11 cellular contexts compared by ENCODE assay signal in the genomic region with DNA sequence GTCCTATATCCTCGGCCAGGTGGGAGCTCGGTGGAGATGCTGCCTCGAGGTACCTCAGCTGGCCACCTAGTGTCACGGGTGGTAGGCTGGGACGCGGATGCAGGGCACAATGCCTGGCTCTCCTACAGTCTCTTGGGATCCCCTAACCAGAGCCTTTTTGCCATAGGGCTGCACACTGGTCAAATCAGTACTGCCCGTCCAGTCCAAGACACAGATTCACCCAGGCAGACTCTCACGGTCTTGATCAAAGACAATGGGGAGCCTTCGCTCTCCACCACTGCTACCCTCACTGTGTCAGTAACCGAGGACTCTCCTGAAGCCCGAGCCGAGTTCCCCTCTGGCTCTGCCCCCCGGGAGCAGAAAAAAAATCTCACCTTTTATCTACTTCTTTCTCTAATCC. TPM values are rescaled to one million over a fixed set of nuclear protein-coding genes. Genes with fewer than 3 reads are reported as not detected.
DNase-seq lines count a peak whose midpoint lies in the region; ATAC-seq and TF ChIP-seq lines count a peak whose summit lies in the region.
"Had no signal": no experiment of that assay in that cellular context is flagged by ENCODE, and none has a peak within 500 bp of the region (broad histone marks: within the 10 kb centered on the region; RNA-seq: fewer than 3 reads in every experiment).

No MANE protein-coding gene starts in this region.

- WGBS in heart right ventricle, 2 donors: 63 to 64% methylated on average over 13 of the region's 13 CpGs

- H3K9me3 ChIP-seq in heart right ventricle: no peaks in the 10 kb centered on the region
- no peaks in the 10 kb centered on the region for H3K9me3 ChIP-seq in muscle layer of duodenum (ENCODE audit: control insufficient read depth in 1 of 2, low read length in 2 of 2)
- H3K9me3 ChIP-seq in upper lobe of right lung: no peaks in the 10 kb centered on the region
- H3K9me3 ChIP-seq: SJSA1 had no signal

- H3K27me3 ChIP-seq in heart right ventricle: peaks cover 0 to 51% (median 0%) of the 10 kb centered on the region in 7 donors
- no peaks in the 10 kb centered on the region for H3K27me3 ChIP-seq in muscle layer of duodenum (ENCODE audit: low read depth, low read length)
- peaks cover 6% of the 10 kb centered on the region for H3K27me3 ChIP-seq in upper lobe of right lung
- H3K27me3 ChIP-seq: SJSA1 had no signal

- H3K27ac ChIP-seq in heart right ventricle (peak overlapping the region in 1 of 10 donors; percentile 2), muscle layer of duodenum (ENCODE audit: low read length) (no peak overlapping the region), upper lobe of right lung (peak overlapping the region; percentile 81)
- H3K27ac ChIP-seq: SJSA1 had no signal

- ATAC-seq in heart right ventricle (no peak), upper lobe of right lung (no peak), HG03280 (IDR thresholded peaks at IDR 0.05; ENCODE audit: unreplicated experiment) (no peak)
- ATAC-seq in central memory CD8-positive, alpha-beta T cell (replicated peaks; ENCODE audit: extremely low read depth, poor library complexity, severe bottlenecking): no peak

- no peaks in the 10 kb centered on the region for H3K9me3 Mint-ChIP-seq in central memory CD8-positive, alpha-beta T cell

- peak overlapping the region in 9 of 10 donors; percentile 51 to 80 (median 61) for H3K4me3 ChIP-seq in heart right ventricle
- H3K4me3 ChIP-seq in muscle layer of duodenum (ENCODE audit: low read depth in 1 of 2, low read length in 2 of 2): peak overlapping the region; percentile 66 to 94
- H3K4me3 ChIP-seq in upper lobe of right lung: peak overlapping the region; percentile 64
- H3K4me3 ChIP-seq: SJSA1 had no signal

- DNase-seq in heart right ventricle (no peak), cardiac septum (ENCODE audit: low spot score) (no peak), upper lobe of right lung (no peak), NCI-H82 treated with DMSO at 0.1 percent for 48 hours (lab: John Stamatoyannopoulos, UW; ENCODE audit: unreplicated experiment) (no peak)
- no peak for DNase-seq in central memory CD8-positive, alpha-beta T cell (ENCODE audit: low spot score in 2 of 2)
- no peak for DNase-seq in activated T-cell treated with anti-CD3 and anti-CD28 coated beads, Interleukin-2, amount 50 U/mL, for 1 hour
- DNase-seq: amygdala, NCI-H2227 treated with DMSO at 0.1 percent for 48 hours had no signal

- no peaks in the 10 kb centered on the region for H3K36me3 Mint-ChIP-seq in central memory CD8-positive, alpha-beta T cell (ENCODE audit: insufficient read depth)

- H3K36me3 ChIP-seq in heart right ventricle (peaks cover 0 to 14% (median 0%) of the 10 kb centered on the region in 9 donors), muscle layer of duodenum (ENCODE audit: control insufficient read depth in 1 of 2, insufficient read depth in 2 of 2, low read length in 2 of 2) (no peaks in the 10 kb centered on the region), upper lobe of right lung (no peaks in the 10 kb centered on the region)

- H3K4me1 ChIP-seq in heart right ventricle (peaks cover 7 to 73% (median 52%) of the 10 kb centered on the region in 9 donors), muscle layer of duodenum (ENCODE audit: control insufficient read depth in 1 of 2, insufficient read depth in 2 of 2, low read length in 2 of 2) (peaks cover 5 to 38% of the 10 kb centered on the region in 2 donors), upper lobe of right lung (peaks cover 28% of the 10 kb centered on the region)

- no peak overlapping the region for H3K27ac Mint-ChIP-seq in central memory CD8-positive, alpha-beta T cell (ENCODE audit: low read depth)

- TF ChIP-seq CTCF in heart right ventricle (IDR thresholded peaks at IDR 0.05) (no peak), upper lobe of right lung (IDR thresholded peaks at IDR 0.05) (no peak)

- H3K27me3 Mint-ChIP-seq in central memory CD8-positive, alpha-beta T cell: peaks cover 82% of the 10 kb centered on the region

- intact Hi-C loops in heart right ventricle (cut with DNase I): loop anchor here in 8 of 10 donors (2.0 to 5.0 kb wide), 5 partner anchors 34 to 83 kb away; no protein-coding TSS in a partner anchor
- intact Hi-C loops in cardiac septum (cut with DNase I): loop anchor here (1.0 to 5.0 kb wide), 4 partner anchors 35 to 79 kb away; no protein-coding TSS in a partner anchor
- intact Hi-C loops in upper lobe of right lung (cut with DNase I): no loop called here

- H3K4me3 Mint-ChIP-seq in central memory CD8-positive, alpha-beta T cell: peak overlapping the region; percentile 50

- H3K4me1 Mint-ChIP-seq in central memory CD8-positive, alpha-beta T cell: peaks cover 21% of the 10 kb centered on the region

RNA-seq across cellular contexts. Expression of gene PCDHGC3, which starts 2.0 kb away (rescaled TPM):
- total RNA-seq in heart right ventricle (10 to 100 TPM; 12.8 to 19.5 (median 15.9) TPM), cardiac septum (16.9 TPM), upper lobe of right lung (109 TPM)
- polyA plus RNA-seq in heart right ventricle: 10 to 100 TPM; 43.4 to 48.6 TPM

RNA-seq across cellular contexts. Expression of gene PCDHGC4, which starts 7.0 kb away (rescaled TPM):
- 1 to 10 TPM; 1.7 to 4.3 (median 3.1) TPM for total RNA-seq in heart right ventricle
- 1 to 10 TPM in 1 of 2 donors, under 1 TPM in 1; 0.12 to 5.0 TPM for polyA plus RNA-seq in heart right ventricle
- total RNA-seq in cardiac septum: 5.8 TPM
- total RNA-seq in upper lobe of right lung: 1.8 TPM

RNA-seq across cellular contexts. Expression of gene PCDHGC5, which starts 11.1 kb away (rescaled TPM):
- total RNA-seq in heart right ventricle: 1 to 10 TPM; 2.2 to 4.9 (median 3.3) TPM
- 10 to 100 TPM in 1 of 2 donors, under 1 TPM in 1; 0.38 to 10.2 TPM for polyA plus RNA-seq in heart right ventricle
- total RNA-seq in cardiac septum: 6.1 TPM
- 1.4 TPM for total RNA-seq in upper lobe of right lung

RNA-seq across cellular contexts. Expression of gene PCDHGA12, which starts 47.5 kb away (rescaled TPM):
- total RNA-seq in heart right ventricle (1 to 10 TPM; 5.4 to 9.2 (median 6.1) TPM), cardiac septum (10.3 TPM), upper lobe of right lung (7.6 TPM)
- 1 to 10 TPM; 1.6 to 5.3 TPM for polyA plus RNA-seq in heart right ventricle

RNA-seq across cellular contexts. Expression of gene PCDHGA11, which starts 57.0 kb away (rescaled TPM):
- 1 to 10 TPM; 3.3 to 8.5 (median 5.4) TPM for total RNA-seq in heart right ventricle
- polyA plus RNA-seq in heart right ventricle: 1 to 10 TPM in 1 of 2 donors, under 1 TPM in 1; 0.74 to 7.2 TPM
- 9.6 TPM for total RNA-seq in cardiac septum
- 2.6 TPM for total RNA-seq in upper lobe of right lung
